ENCODE assay signal across 10 cellular contexts in the genomic region with DNA sequence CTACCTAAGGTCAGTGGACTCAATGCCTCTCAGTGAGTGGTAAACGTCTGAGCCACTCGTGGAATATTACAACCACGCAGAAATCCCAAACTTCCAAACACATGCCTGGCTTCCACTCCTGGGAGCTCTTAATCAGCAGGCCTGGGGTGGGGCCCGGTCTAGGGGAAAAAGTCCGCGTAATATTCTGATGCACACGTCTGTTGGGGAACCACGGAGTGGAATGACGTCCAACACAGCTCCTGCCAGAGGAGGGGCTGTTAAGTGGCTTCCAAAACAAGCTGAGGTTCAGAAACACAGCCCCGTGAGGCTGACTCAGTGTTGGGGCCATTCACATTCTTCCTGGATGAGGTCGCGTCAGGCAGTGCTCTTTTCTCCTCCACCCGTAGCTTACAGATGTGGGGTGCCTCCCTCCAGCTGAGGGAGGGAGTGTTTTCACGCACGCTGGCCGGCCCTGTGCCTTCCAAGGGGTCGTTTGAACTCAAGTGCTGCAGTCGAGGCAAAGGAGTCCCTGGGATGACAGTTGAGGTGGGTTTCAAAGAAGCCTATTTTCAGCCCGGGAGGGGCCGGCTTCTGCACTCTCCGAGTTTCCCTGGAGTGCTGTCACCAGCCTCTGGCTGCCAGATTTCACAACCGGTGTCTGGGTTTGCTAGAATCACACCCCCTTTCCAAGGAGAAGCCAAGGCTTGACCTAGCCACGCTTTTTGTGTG.
DNase-seq lines count a peak whose midpoint lies in the region; ATAC-seq and TF ChIP-seq lines count a peak whose summit lies in the region.
"Had no signal": no experiment of that assay in that cellular context is flagged by ENCODE, and none has a peak within 500 bp of the region (broad histone marks: within the 10 kb centered on the region; RNA-seq: fewer than 3 reads in every experiment).

No MANE protein-coding gene starts in this region.

- ATAC-seq in RWPE2 (ENCODE audit: low read depth) (peak; percentile 81), omental fat pad (ENCODE audit: low FRiP score) (peak; percentile 95), HG02884 (IDR thresholded peaks at IDR 0.05; ENCODE audit: unreplicated experiment) (no peak), GM21526 (IDR thresholded peaks at IDR 0.05; ENCODE audit: low FRiP score, unreplicated experiment) (no peak)
- ATAC-seq: CD8-positive, alpha-beta T cell had no signal

- no peaks in the 10 kb centered on the region for H3K27me3 ChIP-seq in RWPE2 (ENCODE audit: insufficient read depth, poor library complexity, severe bottlenecking)

- H3K36me3 ChIP-seq in RWPE2 (ENCODE audit: low read depth) = no peaks in the 10 kb centered on the region

- H3K27ac ChIP-seq in RWPE2 (ENCODE audit: poor library complexity, severe bottlenecking) = peak overlapping the region; percentile 48

- TF ChIP-seq CTCF in RWPE2 (IDR thresholded peaks at IDR 0.05; ENCODE audit: poor library complexity, severe bottlenecking) (no peak), fibroblast of pulmonary artery (IDR thresholded peaks at IDR 0.05; ENCODE audit: low read length, missing control alignments) (no peak), omental fat pad (IDR thresholded peaks at IDR 0.05) (no peak)

- DNase-seq in AG08395 (ENCODE audit: low spot score) (peak; percentile 97), RWPE2 (ENCODE audit: low spot score) (no peak), fibroblast of pulmonary artery (ENCODE audit: low read depth) (peak; percentile 94), omental fat pad (ENCODE audit: low spot score) (peak; percentile 84), NCI-H1092 treated with DMSO at 0.1 percent for 48 hours (lab: John Stamatoyannopoulos, UW) (no peak)
- no peak for DNase-seq in activated T-cell treated with anti-CD3 and anti-CD28 coated beads, Interleukin-2, amount 50 U/mL, for 48 hours
- DNase-seq: NCI-H1105 had no signal

- H3K4me3 ChIP-seq in RWPE2 (ENCODE audit: severe bottlenecking) = no peak overlapping the region
- no peak overlapping the region for H3K4me3 ChIP-seq in fibroblast of pulmonary artery (replicated peaks; ENCODE audit: low read depth, low read length)

- H3K4me1 ChIP-seq in RWPE2 (ENCODE audit: insufficient read depth, poor library complexity, severe bottlenecking) = peaks cover 8% of the 10 kb centered on the region

- H3K9me3 ChIP-seq in RWPE2 (ENCODE audit: severe bottlenecking) = peaks cover 2% of the 10 kb centered on the region

Comparison
In these comparisons a context has a peak if more than half of its experiments do, and no peak if none do; other contexts are left out.
1. DNase-seq: peak in AG08395 (single experiment), fibroblast of pulmonary artery (single experiment) and omental fat pad (single experiment); none in RWPE2 (single experiment), activated T-cell treated with anti-CD3 and anti-CD28 coated beads, Interleukin-2, amount 50 U/mL, for 48 hours (0 of 2) and NCI-H1092 treated with DMSO at 0.1 percent for 48 hours (single experiment).
2. ATAC-seq: peak in RWPE2 (single experiment) and omental fat pad (single experiment); none in HG02884 (single experiment) and GM21526 (single experiment).